Comparison of ENCODE assay signal across 8 cellular contexts in the genomic region with DNA sequence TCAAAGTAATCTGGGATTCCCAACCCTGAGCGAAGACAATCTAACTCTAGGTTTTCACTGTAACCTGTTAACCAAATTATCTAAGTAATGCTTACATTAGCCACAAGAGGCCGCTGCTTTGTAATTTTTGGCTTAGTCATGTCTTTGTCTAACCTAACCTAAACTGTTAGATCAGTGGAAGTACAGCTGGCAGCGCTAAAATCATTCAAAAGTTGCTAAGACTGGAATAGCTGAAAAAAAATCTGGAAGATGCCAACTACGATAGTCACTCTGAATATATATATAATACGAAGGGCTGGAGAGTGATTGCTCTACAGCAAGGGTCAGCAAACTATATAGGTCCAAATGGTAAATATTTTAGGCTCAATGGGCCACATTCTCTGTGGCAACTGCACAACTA.
DNase-seq lines count a peak whose midpoint lies in the region; ATAC-seq, FAIRE-seq and TF ChIP-seq lines count a peak whose summit lies in the region.

No MANE protein-coding gene starts in this region.

- H2AFZ ChIP-seq in fibroblast of lung (ENCODE audit: low read length): no peak overlapping the region
- H2AFZ ChIP-seq in neural cell (ENCODE audit: low read depth, low read length): no peak overlapping the region

- no peak overlapping the region for H3K9ac ChIP-seq in fibroblast of lung (ENCODE audit: insufficient read depth, low read length)
- no peak overlapping the region for H3K9ac ChIP-seq in neural cell (ENCODE audit: low read length)

- TF ChIP-seq EP300 in neural cell (conservative IDR thresholded peaks at IDR 0.05; ENCODE audit: poor library complexity, severe bottlenecking): no peak

- H3F3A ChIP-seq in neural cell (ENCODE audit: insufficient read depth, low read length, poor library complexity, severe bottlenecking): no peaks in the 10 kb centered on the region

- FAIRE-seq in D721Med (lab: Jason Lieb, UNC): no peak

- H4K20me1 ChIP-seq in fibroblast of lung (ENCODE audit: control insufficient read depth, extremely low read depth, insufficient read depth, low read length): no peaks in the 10 kb centered on the region
- H4K20me1 ChIP-seq in neural cell (ENCODE audit: insufficient read depth): no peaks in the 10 kb centered on the region

- TF ChIP-seq CTCF in D721Med (IDR thresholded peaks at IDR 0.05; ENCODE audit: insufficient read depth, missing control alignments) (peak; percentile 79), fibroblast of lung (conservative IDR thresholded peaks at IDR 0.05 in 1 of 2, IDR thresholded peaks at IDR 0.05 in 1 of 2; ENCODE audit: low read depth in 1 of 2, low read length in 2 of 2) (peak; percentile 59 to 61), neural cell (IDR thresholded peaks at IDR 0.05; ENCODE audit: poor library complexity, severe bottlenecking) (peak; percentile 88)

- no peak overlapping the region for H3K27ac ChIP-seq in fibroblast of lung (ENCODE audit: insufficient read depth, low read length)
- H3K27ac ChIP-seq in neural cell (ENCODE audit: low read length): no peak overlapping the region

- DNase-seq in D721Med (ENCODE audit: insufficient read length, low spot score) (no peak), NCI-H446 (lab: John Stamatoyannopoulos, UW) (peak; percentile 35 to 66), fibroblast of lung (ENCODE audit: low read depth in 2 of 2) (peak; percentile 61 to 82), UCSD-AML1 (lab: John Stamatoyannopoulos, UW; ENCODE audit: unreplicated experiment) (no peak)
- DNase-seq in activated CD4-positive, alpha-beta T cell treated with anti-CD3 and anti-CD28 coated beads, Interleukin-2, amount 50 U/mL, for 48 hours: peak; percentile 11 to 22

- H3K36me3 ChIP-seq in fibroblast of lung (ENCODE audit: control insufficient read depth, insufficient read depth, low read length): peaks cover 3% of the 10 kb centered on the region
- no peaks in the 10 kb centered on the region for H3K36me3 ChIP-seq in neural cell (ENCODE audit: insufficient read depth, low read length)

- ATAC-seq in GM19043 (IDR thresholded peaks at IDR 0.05; ENCODE audit: low read depth, unreplicated experiment) (peak; percentile 92), HG03135 (IDR thresholded peaks at IDR 0.05; ENCODE audit: unreplicated experiment) (peak; percentile 83)

- H3K4me2 ChIP-seq in fibroblast of lung (ENCODE audit: extremely low read depth, insufficient read depth, low read length): no peak overlapping the region
- no peak overlapping the region for H3K4me2 ChIP-seq in neural cell (ENCODE audit: low read length)

- H3K4me3 ChIP-seq in fibroblast of lung (replicated peaks in 1 of 4; ENCODE audit: control extremely low read depth in 1 of 4, insufficient read depth in 1 of 4, low read depth in 3 of 4, low read length in 4 of 4): no peak overlapping the region
- no peak overlapping the region for H3K4me3 ChIP-seq in neural cell (ENCODE audit: low read length)

- no peaks in the 10 kb centered on the region for H3K9me3 ChIP-seq in fibroblast of lung (ENCODE audit: control insufficient read depth, insufficient read depth, low read depth, low read length)
- H3K9me3 ChIP-seq in neural cell (ENCODE audit: low read length): no peaks in the 10 kb centered on the region

- H3K9me2 ChIP-seq in neural cell (ENCODE audit: insufficient read depth, low read length): no peaks in the 10 kb centered on the region

- H3K27me3 ChIP-seq in fibroblast of lung (ENCODE audit: control insufficient read depth, insufficient read depth, low read length): no peaks in the 10 kb centered on the region
- no peaks in the 10 kb centered on the region for H3K27me3 ChIP-seq in neural cell (ENCODE audit: insufficient read depth, low read depth, low read length)

- H3K4me1 ChIP-seq in fibroblast of lung (ENCODE audit: control insufficient read depth, extremely low read depth, insufficient read depth, low read length): no peaks in the 10 kb centered on the region

- H3K79me2 ChIP-seq in fibroblast of lung (ENCODE audit: control insufficient read depth, insufficient read depth, low read length) (no peaks in the 10 kb centered on the region), neural cell (replicated peaks; ENCODE audit: insufficient read depth, low read length) (no peaks in the 10 kb centered on the region)

- TF ChIP-seq RAD21 in neural cell (conservative IDR thresholded peaks at IDR 0.05): peak; percentile 91

TF ChIP-seq in neural cell, 6 proteins besides CTCF, POLR2A, EP300 and RAD21:
- TF ChIP-seq TAF1 (IDR thresholded peaks at IDR 0.05; ENCODE audit: low read depth): no peak
- no peak for TF ChIP-seq EZH2 (IDR thresholded peaks at IDR 0.05; ENCODE audit: borderline replicate concordance, insufficient read depth, low read length, poor library complexity, severe bottlenecking)
- peak; percentile 98 for TF ChIP-seq SMC3 (conservative IDR thresholded peaks at IDR 0.05; ENCODE audit: poor library complexity)
- TF ChIP-seq, protein P1, sequence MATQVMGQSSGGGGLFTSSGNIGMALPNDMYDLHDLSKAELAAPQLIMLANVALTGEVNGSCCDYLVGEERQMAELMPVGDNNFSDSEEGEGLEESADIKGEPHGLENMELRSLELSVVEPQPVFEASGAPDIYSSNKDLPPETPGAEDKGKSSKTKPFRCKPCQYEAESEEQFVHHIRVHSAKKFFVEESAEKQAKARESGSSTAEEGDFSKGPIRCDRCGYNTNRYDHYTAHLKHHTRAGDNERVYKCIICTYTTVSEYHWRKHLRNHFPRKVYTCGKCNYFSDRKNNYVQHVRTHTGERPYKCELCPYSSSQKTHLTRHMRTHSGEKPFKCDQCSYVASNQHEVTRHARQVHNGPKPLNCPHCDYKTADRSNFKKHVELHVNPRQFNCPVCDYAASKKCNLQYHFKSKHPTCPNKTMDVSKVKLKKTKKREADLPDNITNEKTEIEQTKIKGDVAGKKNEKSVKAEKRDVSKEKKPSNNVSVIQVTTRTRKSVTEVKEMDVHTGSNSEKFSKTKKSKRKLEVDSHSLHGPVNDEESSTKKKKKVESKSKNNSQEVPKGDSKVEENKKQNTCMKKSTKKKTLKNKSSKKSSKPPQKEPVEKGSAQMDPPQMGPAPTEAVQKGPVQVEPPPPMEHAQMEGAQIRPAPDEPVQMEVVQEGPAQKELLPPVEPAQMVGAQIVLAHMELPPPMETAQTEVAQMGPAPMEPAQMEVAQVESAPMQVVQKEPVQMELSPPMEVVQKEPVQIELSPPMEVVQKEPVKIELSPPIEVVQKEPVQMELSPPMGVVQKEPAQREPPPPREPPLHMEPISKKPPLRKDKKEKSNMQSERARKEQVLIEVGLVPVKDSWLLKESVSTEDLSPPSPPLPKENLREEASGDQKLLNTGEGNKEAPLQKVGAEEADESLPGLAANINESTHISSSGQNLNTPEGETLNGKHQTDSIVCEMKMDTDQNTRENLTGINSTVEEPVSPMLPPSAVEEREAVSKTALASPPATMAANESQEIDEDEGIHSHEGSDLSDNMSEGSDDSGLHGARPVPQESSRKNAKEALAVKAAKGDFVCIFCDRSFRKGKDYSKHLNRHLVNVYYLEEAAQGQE (IDR thresholded peaks at IDR 0.05; ENCODE audit: borderline replicate concordance): no peak
- TF ChIP-seq POLR2AphosphoS5 (IDR thresholded peaks at IDR 0.05): no peak
- no peak for TF ChIP-seq MXI1 (conservative IDR thresholded peaks at IDR 0.05; ENCODE audit: poor library complexity, severe bottlenecking)
TF ChIP-seq in neural cell: peak in this region for 1.

Comparison
In these comparisons a context has a peak if more than half of its experiments do, and no peak if none do; other contexts are left out.
1. DNase-seq: peak in NCI-H446 (2 of 2), activated CD4-positive, alpha-beta T cell treated with anti-CD3 and anti-CD28 coated beads, Interleukin-2, amount 50 U/mL, for 48 hours (2 of 2) and fibroblast of lung (2 of 2); none in D721Med (single experiment) and UCSD-AML1 (single experiment).
2. Peak in every context shown above with its lines, with median percentiles within 50 percentile points of each other: CTCF ChIP-seq.